In genomic region chr20:25852968-25853717, GRCh38 we compare ENCODE assay signal across 8 cellular contexts.
DNase-seq lines count a peak whose midpoint lies in the region; ATAC-seq and TF ChIP-seq lines count a peak whose summit lies in the region.
"Not testable (repeated sequence)": the region's sequence is repeated elsewhere in the genome, so short reads cannot be mapped to it uniquely, and the experiment has no call there.

No MANE protein-coding gene starts in this region.

- not testable (repeated sequence) for DNase-seq in Caco-2; activated T-helper 1 cell treated with anti-CD3 and anti-CD28 coated beads, Interleukin-12 subunit alpha, Interleukin-12 subunit beta, Interleukin-2, Interleukin-4 antibody, amounts not matched to agents 30 ng/mL and 10 ng/mL and 1 ng/mL, durations not matched to agents 14 hours and 24 hours and 36 hours (ENCODE audit: low spot score); kidney epithelial cell (ENCODE audit: low read depth); transverse colon
- DNase-seq in NCI-H82 (lab: John Stamatoyannopoulos, UW) = peak; percentile 47
- DNase-seq in posterior vena cava (ENCODE audit: low spot score) = peak; percentile 74

- H3K27me3 ChIP-seq in Caco-2 (replicated peaks; ENCODE audit: control insufficient read depth, insufficient read depth, low read length); duodenal mucosa (ENCODE audit: control insufficient read depth in 1 of 2, insufficient read depth in 2 of 2, low read length in 2 of 2); kidney epithelial cell (ENCODE audit: control insufficient read depth, insufficient read depth, low read length); transverse colon: not testable (repeated sequence)

- H3K27me3 Mint-ChIP-seq in Caco-2 (ENCODE audit: insufficient read depth, unreplicated experiment); activated T-helper 1 cell treated with anti-CD3 and anti-CD28 coated beads, Interleukin-12 subunit alpha, Interleukin-12 subunit beta, Interleukin-2, Interleukin-4 antibody, amounts not matched to agents 30 ng/mL and 10 ng/mL and 1 ng/mL, durations not matched to agents 14 hours and 24 hours and 36 hours (ENCODE audit: insufficient read depth): not testable (repeated sequence)

- H3K36me3 Mint-ChIP-seq in Caco-2 (ENCODE audit: insufficient read depth, unreplicated experiment) = peaks cover 19% of the 10 kb centered on the region
- not testable (repeated sequence) for H3K36me3 Mint-ChIP-seq in activated T-helper 1 cell treated with anti-CD3 and anti-CD28 coated beads, Interleukin-12 subunit alpha, Interleukin-12 subunit beta, Interleukin-2, Interleukin-4 antibody, amounts not matched to agents 30 ng/mL and 10 ng/mL and 1 ng/mL, durations not matched to agents 14 hours and 24 hours and 36 hours (ENCODE audit: low read depth)

- H3K4me1 ChIP-seq in Caco-2; duodenal mucosa (ENCODE audit: control insufficient read depth in 1 of 2, insufficient read depth in 2 of 2, low read length in 2 of 2); transverse colon: not testable (repeated sequence)

- not testable (repeated sequence) for H3K27ac ChIP-seq in duodenal mucosa (ENCODE audit: low read depth, low read length)
- H3K27ac ChIP-seq in transverse colon = peak overlapping the region; percentile 55 to 79 (median 76)

- not testable (repeated sequence) for TF ChIP-seq EP300 in transverse colon (IDR thresholded peaks at IDR 0.05; ENCODE audit: low read depth)

- H3K36me3 ChIP-seq in Caco-2 (ENCODE audit: control insufficient read depth, insufficient read depth, low read length); duodenal mucosa (ENCODE audit: control insufficient read depth in 1 of 2, insufficient read depth in 2 of 2, low read length in 2 of 2); kidney epithelial cell (ENCODE audit: control insufficient read depth, insufficient read depth, low read length); transverse colon: not testable (repeated sequence)

- WGBS in transverse colon (ENCODE audit: low coverage in 1 of 2), 2 donors = 65 to 70% methylated on average over 14 to 31 of the region's 31 CpGs

- H3K9me3 ChIP-seq in Caco-2; duodenal mucosa (ENCODE audit: control insufficient read depth in 1 of 2, low read length in 2 of 2); transverse colon: not testable (repeated sequence)

- CTCF ChIA-PET in Caco-2 (lab: Charles Lee) = interaction anchor here (0.7 kb wide), 1 partner anchor 10 kb away, joined by 3 read pairs; no protein-coding TSS in a partner anchor

- not testable (repeated sequence) for TF ChIP-seq CTCF in Caco-2 (IDR thresholded peaks at IDR 0.05; ENCODE audit: insufficient read depth in 1 of 2, low read depth in 1 of 2, low read length in 1 of 2, severe bottlenecking in 1 of 2, unreplicated experiment in 1 of 2); kidney epithelial cell (IDR thresholded peaks at IDR 0.05; ENCODE audit: insufficient read depth, low read length, poor library complexity, severe bottlenecking); transverse colon (IDR thresholded peaks at IDR 0.05)

- BruUV-seq in Caco-2 (replicated peaks; lab: Mats Ljungman, UMichigan) = not testable (repeated sequence)

- in situ Hi-C loops in transverse colon (cut with MboI; ENCODE audit: low pct_ligation_motif_present in 1 of 4, low pct_unique_long_range_greater_than_20kb in 1 of 4, low sequenced_read_pairs in 3 of 4) = loop anchor here in 2 of 4 donors (25.0 kb wide), 3 partner anchors 134 to 266 kb away; partner anchors contain the start of genes NINL (in 1 of the 2) and ZNF337 (in 1 of the 2)

- peak; percentile 11 for ATAC-seq in HG02763 (IDR thresholded peaks at IDR 0.05; ENCODE audit: unreplicated experiment)

- peak overlapping the region; percentile 20 to 56 for H3K9ac ChIP-seq in duodenal mucosa (ENCODE audit: low read depth in 1 of 2, low read length in 2 of 2)

- not testable (repeated sequence) for TF ChIP-seq POLR2A in transverse colon (IDR thresholded peaks at IDR 0.05)

- POLR2A ChIA-PET in Caco-2 (lab: Charles Lee) = not testable (repeated sequence)

- H3K4me1 Mint-ChIP-seq in Caco-2 (ENCODE audit: low read depth, unreplicated experiment) = not testable (repeated sequence)
- H3K4me1 Mint-ChIP-seq in activated T-helper 1 cell treated with anti-CD3 and anti-CD28 coated beads, Interleukin-12 subunit alpha, Interleukin-12 subunit beta, Interleukin-2, Interleukin-4 antibody, amounts not matched to agents 30 ng/mL and 10 ng/mL and 1 ng/mL, durations not matched to agents 14 hours and 24 hours and 36 hours (ENCODE audit: low read depth) = peaks cover 28% of the 10 kb centered on the region

- H3K27ac Mint-ChIP-seq in Caco-2 (ENCODE audit: unreplicated experiment) = peak overlapping the region; percentile 62
- H3K27ac Mint-ChIP-seq in activated T-helper 1 cell treated with anti-CD3 and anti-CD28 coated beads, Interleukin-12 subunit alpha, Interleukin-12 subunit beta, Interleukin-2, Interleukin-4 antibody, amounts not matched to agents 30 ng/mL and 10 ng/mL and 1 ng/mL, durations not matched to agents 14 hours and 24 hours and 36 hours = peak overlapping the region; percentile 58

- peak overlapping the region; percentile 77 for H3K4me3 Mint-ChIP-seq in Caco-2 (ENCODE audit: unreplicated experiment)
- H3K4me3 Mint-ChIP-seq in activated T-helper 1 cell treated with anti-CD3 and anti-CD28 coated beads, Interleukin-12 subunit alpha, Interleukin-12 subunit beta, Interleukin-2, Interleukin-4 antibody, amounts not matched to agents 30 ng/mL and 10 ng/mL and 1 ng/mL, durations not matched to agents 14 hours and 24 hours and 36 hours = peak overlapping the region; percentile 89

- peaks cover 17% of the 10 kb centered on the region for H3K9me3 Mint-ChIP-seq in Caco-2 (ENCODE audit: unreplicated experiment)
- not testable (repeated sequence) for H3K9me3 Mint-ChIP-seq in activated T-helper 1 cell treated with anti-CD3 and anti-CD28 coated beads, Interleukin-12 subunit alpha, Interleukin-12 subunit beta, Interleukin-2, Interleukin-4 antibody, amounts not matched to agents 30 ng/mL and 10 ng/mL and 1 ng/mL, durations not matched to agents 14 hours and 24 hours and 36 hours

- intact Hi-C loops in Caco-2 (cut with micrococcal nuclease; ENCODE audit: unreplicated experiment); activated T-helper 1 cell treated with anti-CD3 and anti-CD28 coated beads, Interleukin-12 subunit alpha, Interleukin-12 subunit beta, Interleukin-2, Interleukin-4 antibody, amounts not matched to agents 30 ng/mL and 10 ng/mL and 1 ng/mL, durations not matched to agents 14 hours and 24 hours and 36 hours (cut with micrococcal nuclease); posterior vena cava (cut with DNase I); transverse colon (cut with DNase I; ENCODE audit: low total_unique reads): not testable (repeated sequence)

- peak overlapping the region; percentile 75 for H3K4me3 ChIP-seq in Caco-2 (ENCODE audit: low read depth, low read length)
- peak overlapping the region; percentile 63 to 70 for H3K4me3 ChIP-seq in duodenal mucosa (ENCODE audit: low read depth in 1 of 2, low read length in 2 of 2)
- H3K4me3 ChIP-seq in kidney epithelial cell (ENCODE audit: low read depth, low read length) = peak overlapping the region; percentile 54
- H3K4me3 ChIP-seq in transverse colon = peak overlapping the region; percentile 52 to 85 (median 64)
